In genomic region chr9:94783121-94783664, GRCh38 we compare ENCODE assay signal across 9 cellular contexts. TPM values are rescaled to one million over a fixed set of nuclear protein-coding genes. Genes with fewer than 3 reads are reported as not detected.
DNase-seq lines count a peak whose midpoint lies in the region; ATAC-seq and TF ChIP-seq lines count a peak whose summit lies in the region.
"Had no signal": no experiment of that assay in that cellular context is flagged by ENCODE, and none has a peak within 500 bp of the region (broad histone marks: within the 10 kb centered on the region; RNA-seq: fewer than 3 reads in every experiment).

No MANE protein-coding gene starts in this region.

- H3K9me3 ChIP-seq in CD8-positive, alpha-beta memory T cell (ENCODE audit: low read length): no peaks in the 10 kb centered on the region
- no peaks in the 10 kb centered on the region for H3K9me3 ChIP-seq in upper lobe of left lung

- peaks cover 0 to 3% (median 0%) of the 10 kb centered on the region in 3 donors for H3K36me3 Mint-ChIP-seq in CD8-positive, alpha-beta memory T cell
- H3K36me3 Mint-ChIP-seq in natural killer cell treated with Interleukin-12 subunit alpha and Interleukin-12 subunit beta and Interleukin-15 and Interleukin-18, amount 100 ng/mL, for 72 hours: no peaks in the 10 kb centered on the region

- no peaks in the 10 kb centered on the region for H3K27me3 Mint-ChIP-seq in CD8-positive, alpha-beta memory T cell
- H3K27me3 Mint-ChIP-seq in natural killer cell treated with Interleukin-12 subunit alpha and Interleukin-12 subunit beta and Interleukin-15 and Interleukin-18, amount 100 ng/mL, for 72 hours: no peaks in the 10 kb centered on the region

- H3K36me3 ChIP-seq in CD8-positive, alpha-beta memory T cell (ENCODE audit: insufficient read depth, low read length): no peaks in the 10 kb centered on the region
- H3K36me3 ChIP-seq in upper lobe of left lung: no peaks in the 10 kb centered on the region

- H3K4me1 ChIP-seq in CD8-positive, alpha-beta memory T cell (ENCODE audit: insufficient read depth, low read length): no peaks in the 10 kb centered on the region
- H3K4me1 ChIP-seq in upper lobe of left lung: peaks cover 0 to 11% (median 9%) of the 10 kb centered on the region in 4 donors

- no peak overlapping the region for H3K4me3 ChIP-seq in CD8-positive, alpha-beta memory T cell (ENCODE audit: low read length)
- H3K4me3 ChIP-seq in upper lobe of left lung: no peak overlapping the region

- peak in 4 of 5 donors; percentile 3 to 55 (median 18) for DNase-seq in CD8-positive, alpha-beta memory T cell
- peak; percentile 87 for DNase-seq in NCI-H748 treated with DMSO at 0.1 percent for 48 hours (lab: John Stamatoyannopoulos, UW)
- peak; percentile 31 for DNase-seq in activated T-cell treated with anti-CD3 and anti-CD28 coated beads, Interleukin-2, amount 50 U/mL, for 1 hour
- DNase-seq in fibroblast of peridontal ligament (ENCODE audit: extremely low read depth): peak; percentile 91
- peak; percentile 62 for DNase-seq in natural killer cell treated with Interleukin-12 subunit alpha and Interleukin-12 subunit beta and Interleukin-15 and Interleukin-18, amount 100 ng/mL, for 72 hours (ENCODE audit: low spot score)
- DNase-seq in upper lobe of left lung: peak in 1 of 2 donors; percentile 91
- no peak for DNase-seq in cortex of kidney (lab: John Stamatoyannopoulos, UW)

- H3K9me3 Mint-ChIP-seq in CD8-positive, alpha-beta memory T cell: no peaks in the 10 kb centered on the region
- H3K9me3 Mint-ChIP-seq in natural killer cell treated with Interleukin-12 subunit alpha and Interleukin-12 subunit beta and Interleukin-15 and Interleukin-18, amount 100 ng/mL, for 72 hours: no peaks in the 10 kb centered on the region
- H3K9me3 Mint-ChIP-seq: T-helper 1 cell treated with Interleukin-12 subunit alpha and Interleukin-12 subunit beta and Interleukin-4 antibody, amounts not matched to agents 30 μg/mL and 1 μg/mL, for 36 hours had no signal

- TF ChIP-seq EP300 in upper lobe of left lung (IDR thresholded peaks at IDR 0.05): peak in 1 of 4 donors; percentile 80

- no peak overlapping the region for H3K27ac ChIP-seq in CD8-positive, alpha-beta memory T cell (ENCODE audit: low read depth, low read length)
- H3K27ac ChIP-seq in upper lobe of left lung: peak overlapping the region in 2 of 4 donors; percentile 31 to 56

- no peak for TF ChIP-seq POLR2A in upper lobe of left lung (IDR thresholded peaks at IDR 0.05)

- no peak overlapping the region for H3K27ac Mint-ChIP-seq in CD8-positive, alpha-beta memory T cell
- H3K27ac Mint-ChIP-seq in natural killer cell treated with Interleukin-12 subunit alpha and Interleukin-12 subunit beta and Interleukin-15 and Interleukin-18, amount 100 ng/mL, for 72 hours: no peak overlapping the region
- H3K27ac Mint-ChIP-seq: T-helper 1 cell treated with Interleukin-12 subunit alpha and Interleukin-12 subunit beta and Interleukin-4 antibody, amounts not matched to agents 30 μg/mL and 1 μg/mL, for 36 hours had no signal

- 36 to 60% methylated on average over 10 to 14 of the region's 14 CpGs for WGBS in upper lobe of left lung, 2 donors

- H3K4me1 Mint-ChIP-seq in CD8-positive, alpha-beta memory T cell: peaks cover 7 to 12% (median 9%) of the 10 kb centered on the region in 3 donors
- peaks cover 5 to 7% of the 10 kb centered on the region in 2 donors for H3K4me1 Mint-ChIP-seq in natural killer cell treated with Interleukin-12 subunit alpha and Interleukin-12 subunit beta and Interleukin-15 and Interleukin-18, amount 100 ng/mL, for 72 hours (ENCODE audit: low read depth in 2 of 2)

- no peak overlapping the region for H3K4me3 Mint-ChIP-seq in CD8-positive, alpha-beta memory T cell
- H3K4me3 Mint-ChIP-seq in natural killer cell treated with Interleukin-12 subunit alpha and Interleukin-12 subunit beta and Interleukin-15 and Interleukin-18, amount 100 ng/mL, for 72 hours: no peak overlapping the region
- H3K4me3 Mint-ChIP-seq: T-helper 1 cell treated with Interleukin-12 subunit alpha and Interleukin-12 subunit beta and Interleukin-4 antibody, amounts not matched to agents 30 μg/mL and 1 μg/mL, for 36 hours had no signal

- no peaks in the 10 kb centered on the region for H3K27me3 ChIP-seq in CD8-positive, alpha-beta memory T cell (ENCODE audit: insufficient read depth, low read length, poor library complexity, severe bottlenecking)
- H3K27me3 ChIP-seq in upper lobe of left lung: no peaks in the 10 kb centered on the region

- CTCF ChIA-PET in CD8-positive, alpha-beta memory T cell (lab: Charles Lee): interaction anchor here (0.7 to 2.9 kb wide), 5 partner anchors 78 to 348 kb away, joined by 4 to 14 read pairs (median 6); no protein-coding TSS in a partner anchor

- ATAC-seq in HG02610 (IDR thresholded peaks at IDR 0.05; ENCODE audit: unreplicated experiment): peak; percentile 41
- ATAC-seq in natural killer cell treated with Interleukin-12 subunit alpha and Interleukin-12 subunit beta and Interleukin-15 and Interleukin-18, amount 100 ng/mL, for 72 hours: no peak
- peak; percentile 87 to 93 for ATAC-seq in upper lobe of left lung (ENCODE audit: low FRiP score in 2 of 2)

- POLR2A ChIA-PET in CD8-positive, alpha-beta memory T cell (lab: Charles Lee): no interaction called here

- TF ChIP-seq CTCF in upper lobe of left lung (IDR thresholded peaks at IDR 0.05): peak; percentile 42 to 77 (median 62)

RNA-seq across cellular contexts. Expression of gene AOPEP, which starts 56.7 kb away (rescaled TPM):
- total RNA-seq in CD8-positive, alpha-beta memory T cell: 1 to 10 TPM; 6.9 to 7.1 TPM
- polyA plus RNA-seq in CD8-positive, alpha-beta memory T cell: 4.2 TPM
- 10 to 100 TPM; 11.7 to 27.3 TPM for total RNA-seq in natural killer cell treated with Interleukin-12 subunit alpha and Interleukin-12 subunit beta and Interleukin-15 and Interleukin-18, amount 100 ng/mL, for 72 hours
- total RNA-seq in upper lobe of left lung: 100 to 1,000 TPM in 3 of 6 donors, 10 to 100 TPM in 3; 55.4 to 410 (median 111) TPM

Comparison
In these comparisons a context has a peak if more than half of its experiments do, and no peak if none do; other contexts are left out.
1. ATAC-seq: peak in HG02610 (single experiment) and upper lobe of left lung (2 of 2); none in natural killer cell treated with Interleukin-12 subunit alpha and Interleukin-12 subunit beta and Interleukin-15 and Interleukin-18, amount 100 ng/mL, for 72 hours (0 of 2).